ENCODE assay signal across 1 cellular context in the genomic region with DNA sequence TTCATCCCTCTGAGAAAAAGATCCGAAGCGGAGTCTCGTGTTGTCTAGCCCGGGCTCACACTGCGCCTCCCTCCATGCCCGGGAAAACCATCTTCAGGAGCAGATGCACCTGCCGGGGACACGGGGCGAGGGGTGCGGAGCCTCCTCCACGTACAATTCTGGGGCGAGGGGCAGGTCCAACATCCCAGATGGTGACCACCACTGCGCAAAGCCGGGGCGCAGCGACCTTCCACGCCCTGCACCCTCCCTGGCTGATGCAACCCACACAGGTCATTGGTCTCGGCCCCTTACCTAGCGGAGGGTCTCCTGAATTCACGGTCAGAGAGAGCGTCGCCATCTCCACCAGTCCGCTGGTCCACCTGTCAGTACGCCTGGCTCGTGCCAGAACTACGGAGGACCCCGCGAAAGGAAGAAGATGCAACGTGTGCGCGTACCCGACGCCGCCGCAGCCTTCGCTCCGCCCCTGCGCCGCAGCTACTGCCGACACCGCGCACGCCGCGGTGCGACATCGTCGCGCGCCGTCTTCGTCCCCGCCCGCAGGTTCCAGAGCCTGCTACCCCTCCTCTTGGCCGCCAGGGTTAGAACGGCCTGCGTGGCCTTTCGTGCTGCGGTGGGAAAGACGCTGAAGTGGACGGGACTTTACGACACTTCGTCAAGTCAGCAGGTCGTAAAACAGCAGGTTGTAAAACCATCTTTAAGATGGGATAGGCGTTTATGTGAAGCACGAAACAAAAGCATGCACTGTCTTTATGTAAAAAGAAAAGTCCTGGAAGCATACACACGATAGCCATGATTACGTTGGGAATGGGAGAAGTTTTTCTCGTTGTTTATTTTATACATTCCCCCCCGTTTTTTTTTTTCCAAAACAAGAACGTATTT.
TF ChIP-seq lines count a peak whose summit lies in the region.

Gene EPRS1 (minus strand): TSS at position 454 of the 879 bp plus-strand sequence. CDS start 117 bp downstream, at position 337.

TF ChIP-seq in HepG2, 621 proteins besides CTCF, POLR2A, EP300 and RAD21 (continued from another document and continues in another):
- TF ChIP-seq HMGXB4 (CRISPR knock-in tag; IDR thresholded peaks at IDR 0.05; ENCODE audit: borderline replicate concordance in 1 of 2, low read depth in 1 of 2) (peak; percentile 92 to 96), DPF2 (CRISPR knock-in tag; IDR thresholded peaks at IDR 0.05; ENCODE audit: borderline replicate concordance, low read depth) (no peak), TAF1 (CRISPR knock-in tag; IDR thresholded peaks at IDR 0.05) (peak; percentile 85), HMG20B (CRISPR knock-in tag; conservative IDR thresholded peaks at IDR 0.05) (no peak), SRY (CRISPR knock-in tag; IDR thresholded peaks at IDR 0.05) (peak; percentile 79), JDP2 (CRISPR knock-in tag; IDR thresholded peaks at IDR 0.05; ENCODE audit: borderline replicate concordance) (no peak), HNF4G (IDR thresholded peaks at IDR 0.05; ENCODE audit: borderline replicate concordance, low read depth, low read length) (no peak), HNF4G (CRISPR knock-in tag; IDR thresholded peaks at IDR 0.05; ENCODE audit: borderline replicate concordance, low read depth) (0 out of 2 replicates have a peak, but pooled peaks have one; percentile 59), ZUFSP (CRISPR knock-in tag; IDR thresholded peaks at IDR 0.05; ENCODE audit: borderline replicate concordance) (no peak), AKNA (CRISPR knock-in tag; IDR thresholded peaks at IDR 0.05; ENCODE audit: borderline replicate concordance) (no peak), MYC (CRISPR knock-in tag; IDR thresholded peaks at IDR 0.05; ENCODE audit: borderline replicate concordance) (peak; percentile 97), PREB (CRISPR knock-in tag; IDR thresholded peaks at IDR 0.05) (no peak), ZNF335 (CRISPR knock-in tag; IDR thresholded peaks at IDR 0.05) (peak; percentile 69; the same call in 1 of the 2 replicates), PCBP2 (optimal IDR thresholded peaks at IDR 0.05; ENCODE audit: low read depth, low read length, poor library complexity, severe bottlenecking) (no peak), BRF2 (CRISPR knock-in tag; IDR thresholded peaks at IDR 0.05) (no peak), ZFP62 (CRISPR knock-in tag; IDR thresholded peaks at IDR 0.05) (no peak), NRL (CRISPR knock-in tag; IDR thresholded peaks at IDR 0.05; ENCODE audit: borderline replicate concordance) (peak; percentile 87), ZFP37 (CRISPR knock-in tag; IDR thresholded peaks at IDR 0.05; ENCODE audit: borderline replicate concordance) (no peak), ZNF605 (CRISPR knock-in tag; IDR thresholded peaks at IDR 0.05) (peak; percentile 94), SMAD3 (CRISPR knock-in tag; IDR thresholded peaks at IDR 0.05) (no peak; the same call in 1 of the 2 replicates), FOXK1 (CRISPR knock-in tag; IDR thresholded peaks at IDR 0.05; ENCODE audit: borderline replicate concordance, low read depth) (peak; percentile 90; the same call in 1 of the 2 replicates), TAF15 (IDR thresholded peaks at IDR 0.05; ENCODE audit: low read depth, low read length, poor library complexity, severe bottlenecking) (no peak), SNAPC2 (CRISPR knock-in tag; IDR thresholded peaks at IDR 0.05) (no peak), NFRKB (IDR thresholded peaks at IDR 0.05) (no peak), ZNF382 (CRISPR knock-in tag; IDR thresholded peaks at IDR 0.05; ENCODE audit: borderline replicate concordance) (no peak), ZNF709 (CRISPR knock-in tag; IDR thresholded peaks at IDR 0.05) (peak; percentile 84), NR1H2 (CRISPR knock-in tag; IDR thresholded peaks at IDR 0.05; ENCODE audit: borderline replicate concordance, low read depth) (no peak), ZNF563 (CRISPR knock-in tag; IDR thresholded peaks at IDR 0.05) (no peak), ZNF546 (CRISPR knock-in tag; conservative IDR thresholded peaks at IDR 0.05) (no peak), SMAD1 (CRISPR knock-in tag; IDR thresholded peaks at IDR 0.05; ENCODE audit: borderline replicate concordance, low read depth) (0 out of 2 replicates have a peak, but pooled peaks have one; percentile 64), ZSCAN21 (CRISPR knock-in tag; IDR thresholded peaks at IDR 0.05; ENCODE audit: borderline replicate concordance) (0 out of 2 replicates have a peak, but pooled peaks have one; percentile 75), HOXA3 (CRISPR knock-in tag; IDR thresholded peaks at IDR 0.05) (peak; percentile 97), ZFP41 (CRISPR knock-in tag; IDR thresholded peaks at IDR 0.05; ENCODE audit: borderline replicate concordance) (0 out of 2 replicates have a peak, but pooled peaks have one; percentile 50), KLF15 (CRISPR knock-in tag; IDR thresholded peaks at IDR 0.05; ENCODE audit: borderline replicate concordance) (no peak; the same call in 1 of the 2 replicates), SAP130 (CRISPR knock-in tag; IDR thresholded peaks at IDR 0.05; ENCODE audit: low read depth) (peak; percentile 96), GFI1 (CRISPR knock-in tag; IDR thresholded peaks at IDR 0.05; ENCODE audit: borderline replicate concordance) (no peak; the same call in 1 of the 2 replicates), CBX1 (IDR thresholded peaks at IDR 0.05; ENCODE audit: low read depth) (peak; percentile 63), ARID5B (CRISPR knock-in tag; IDR thresholded peaks at IDR 0.05) (peak; percentile 84), STAG1 (CRISPR knock-in tag; IDR thresholded peaks at IDR 0.05) (peak; percentile 44)
- TF ChIP-seq, protein P1, sequence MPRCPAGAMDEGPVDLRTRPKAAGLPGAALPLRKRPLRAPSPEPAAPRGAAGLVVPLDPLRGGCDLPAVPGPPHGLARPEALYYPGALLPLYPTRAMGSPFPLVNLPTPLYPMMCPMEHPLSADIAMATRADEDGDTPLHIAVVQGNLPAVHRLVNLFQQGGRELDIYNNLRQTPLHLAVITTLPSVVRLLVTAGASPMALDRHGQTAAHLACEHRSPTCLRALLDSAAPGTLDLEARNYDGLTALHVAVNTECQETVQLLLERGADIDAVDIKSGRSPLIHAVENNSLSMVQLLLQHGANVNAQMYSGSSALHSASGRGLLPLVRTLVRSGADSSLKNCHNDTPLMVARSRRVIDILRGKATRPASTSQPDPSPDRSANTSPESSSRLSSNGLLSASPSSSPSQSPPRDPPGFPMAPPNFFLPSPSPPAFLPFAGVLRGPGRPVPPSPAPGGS (CRISPR knock-in tag; IDR thresholded peaks at IDR 0.05): 0 out of 2 replicates have a peak, but pooled peaks have one; percentile 22
- TF ChIP-seq, protein P2, sequence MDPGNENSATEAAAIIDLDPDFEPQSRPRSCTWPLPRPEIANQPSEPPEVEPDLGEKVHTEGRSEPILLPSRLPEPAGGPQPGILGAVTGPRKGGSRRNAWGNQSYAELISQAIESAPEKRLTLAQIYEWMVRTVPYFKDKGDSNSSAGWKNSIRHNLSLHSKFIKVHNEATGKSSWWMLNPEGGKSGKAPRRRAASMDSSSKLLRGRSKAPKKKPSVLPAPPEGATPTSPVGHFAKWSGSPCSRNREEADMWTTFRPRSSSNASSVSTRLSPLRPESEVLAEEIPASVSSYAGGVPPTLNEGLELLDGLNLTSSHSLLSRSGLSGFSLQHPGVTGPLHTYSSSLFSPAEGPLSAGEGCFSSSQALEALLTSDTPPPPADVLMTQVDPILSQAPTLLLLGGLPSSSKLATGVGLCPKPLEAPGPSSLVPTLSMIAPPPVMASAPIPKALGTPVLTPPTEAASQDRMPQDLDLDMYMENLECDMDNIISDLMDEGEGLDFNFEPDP (CRISPR knock-in tag; conservative IDR thresholded peaks at IDR 0.05): no peak
